16 cellular contexts compared by ENCODE assay signal in genomic region chr4:38060829-38061431, GRCh38.
A peak's percentile ranks its signal among the peaks of the same experiment; 100 is the strongest.
DNase-seq lines count a peak whose midpoint lies in the region; ATAC-seq and TF ChIP-seq lines count a peak whose summit lies in the region.
"Had no signal": no experiment of that assay in that cellular context is flagged by ENCODE, and none has a peak within 500 bp of the region (broad histone marks: within the 10 kb centered on the region; RNA-seq: fewer than 3 reads in every experiment).

No MANE protein-coding gene starts in this region.

- no peaks in the 10 kb centered on the region for H3K27me3 Mint-ChIP-seq in CD8-positive, alpha-beta T cell (ENCODE audit: low read depth)
- no peaks in the 10 kb centered on the region for H3K27me3 Mint-ChIP-seq in naive thymus-derived CD8-positive, alpha-beta T cell
- H3K27me3 Mint-ChIP-seq in Calu3 (ENCODE audit: unreplicated experiment): no peaks in the 10 kb centered on the region
- H3K27me3 Mint-ChIP-seq: activated naive CD8-positive, alpha-beta T cell had no signal

- no peaks in the 10 kb centered on the region for H3K4me1 ChIP-seq in CD8-positive, alpha-beta T cell (ENCODE audit: insufficient read depth, low read length)
- H3K4me1 ChIP-seq in fibroblast of lung (ENCODE audit: control insufficient read depth, extremely low read depth, insufficient read depth, low read length): peaks cover 6% of the 10 kb centered on the region
- H3K4me1 ChIP-seq: prostate gland had no signal

- POLR2A ChIA-PET in CD8-positive, alpha-beta T cell (lab: Charles Lee): no interaction called here
- POLR2A ChIA-PET in naive thymus-derived CD8-positive, alpha-beta T cell (lab: Charles Lee): no interaction called here

- DNase-seq in CD8-positive, alpha-beta T cell: no peak
- DNase-seq in RPMI7951 (ENCODE audit: low read depth) (peak; percentile 46), fibroblast of lung (ENCODE audit: low read depth in 2 of 2) (peak; percentile 34 to 64), Calu3 (no peak), activated T-cell treated with anti-CD3 and anti-CD28 coated beads for 4 hours (no peak)
- DNase-seq in naive thymus-derived CD8-positive, alpha-beta T cell: no peak
- no peak for DNase-seq in activated effector memory CD4-positive, alpha-beta T cell treated with anti-CD3 and anti-CD28 coated beads, Interleukin-2, amount 50 U/mL, for 16 hours
- no peak for DNase-seq in central memory CD4-positive, alpha-beta T cell
- DNase-seq: activated CD8-positive, alpha-beta memory T cell treated with anti-CD3 and anti-CD28 coated beads for 24 hours; effector CD4-positive, alpha-beta T cell; hippocampal formation; NCI-H146; NCI-H526 treated with DMSO at 0.1 percent for 48 hours; stimulated activated CD4-positive, alpha-beta T cell treated with anti-CD3 and anti-CD28 coated beads, Interleukin-1b, Interleukin-23, amount 100 ng/mL, for 48 hours had no signal

- intact Hi-C loops in CD8-positive, alpha-beta T cell (cut with DNase I, micrococcal nuclease): loop anchor here in 1 of 2 experiments (5.0 kb wide), 3 partner anchors 256 to 796 kb away; partner anchors contain the start of gene TLR6
- intact Hi-C loops in Calu3 (cut with micrococcal nuclease; ENCODE audit: unreplicated experiment): loop anchor here (5.0 to 10.0 kb wide), 2 partner anchors 611 to 794 kb away; partner anchors contain the start of gene TLR6

- peaks cover 58% of the 10 kb centered on the region for H3K36me3 Mint-ChIP-seq in CD8-positive, alpha-beta T cell
- H3K36me3 Mint-ChIP-seq in naive thymus-derived CD8-positive, alpha-beta T cell: peaks cover 0 to 41% (median 4%) of the 10 kb centered on the region in 3 donors
- peaks cover 4% of the 10 kb centered on the region for H3K36me3 Mint-ChIP-seq in Calu3 (ENCODE audit: insufficient read depth, unreplicated experiment)

- CTCF ChIA-PET in CD8-positive, alpha-beta T cell (lab: Charles Lee): interaction anchor here (1.2 to 6.0 kb wide), 4 partner anchors 18 to 722 kb away, joined by 4 to 51 read pairs (median 18); partner anchors contain the start of gene TLR10
- CTCF ChIA-PET in Calu3 (lab: Charles Lee): interaction anchor here (0.6 kb wide), 1 partner anchor 88 kb away, joined by 4 read pairs; no protein-coding TSS in a partner anchor

- no peaks in the 10 kb centered on the region for H4K20me1 ChIP-seq in fibroblast of lung (ENCODE audit: control insufficient read depth, extremely low read depth, insufficient read depth, low read length)

- H3K4me1 Mint-ChIP-seq in CD8-positive, alpha-beta T cell (ENCODE audit: low read depth): peaks cover 12% of the 10 kb centered on the region
- H3K4me1 Mint-ChIP-seq in naive thymus-derived CD8-positive, alpha-beta T cell: peaks cover 6 to 14% (median 13%) of the 10 kb centered on the region in 4 donors
- peaks cover 8% of the 10 kb centered on the region for H3K4me1 Mint-ChIP-seq in Calu3 (ENCODE audit: low read depth, unreplicated experiment)

- H3K27ac ChIP-seq in CD8-positive, alpha-beta T cell (ENCODE audit: low read depth, low read length): no peak overlapping the region
- H3K27ac ChIP-seq in fibroblast of lung (ENCODE audit: insufficient read depth, low read length): no peak overlapping the region
- H3K27ac ChIP-seq: prostate gland had no signal

- H3K4me3 Mint-ChIP-seq in CD8-positive, alpha-beta T cell: no peak overlapping the region
- H3K4me3 Mint-ChIP-seq in naive thymus-derived CD8-positive, alpha-beta T cell: no peak overlapping the region
- no peak overlapping the region for H3K4me3 Mint-ChIP-seq in Calu3 (ENCODE audit: low read depth, unreplicated experiment)
- H3K4me3 Mint-ChIP-seq: activated naive CD8-positive, alpha-beta T cell had no signal

- no peaks in the 10 kb centered on the region for H3K9me3 ChIP-seq in CD8-positive, alpha-beta T cell (ENCODE audit: low read length)
- no peaks in the 10 kb centered on the region for H3K9me3 ChIP-seq in fibroblast of lung (ENCODE audit: control insufficient read depth, insufficient read depth, low read depth, low read length)
- H3K9me3 ChIP-seq: prostate gland had no signal

- no peak for ATAC-seq in CD8-positive, alpha-beta T cell
- no peak for ATAC-seq in naive thymus-derived CD8-positive, alpha-beta T cell

- H3K4me3 ChIP-seq in CD8-positive, alpha-beta T cell (ENCODE audit: low read depth, low read length): no peak overlapping the region
- H3K4me3 ChIP-seq in fibroblast of lung (replicated peaks in 1 of 4; ENCODE audit: control extremely low read depth in 1 of 4, insufficient read depth in 1 of 4, low read depth in 3 of 4, low read length in 4 of 4): no peak overlapping the region
- H3K4me3 ChIP-seq: prostate gland had no signal

- H3K36me3 ChIP-seq in CD8-positive, alpha-beta T cell (ENCODE audit: insufficient read depth, low read length): peaks cover 9% of the 10 kb centered on the region
- H3K36me3 ChIP-seq in fibroblast of lung (ENCODE audit: control insufficient read depth, insufficient read depth, low read length): no peaks in the 10 kb centered on the region
- H3K36me3 ChIP-seq: prostate gland had no signal

- no peak overlapping the region for H2AFZ ChIP-seq in fibroblast of lung (ENCODE audit: low read length)

- no peaks in the 10 kb centered on the region for H3K27me3 ChIP-seq in CD8-positive, alpha-beta T cell (ENCODE audit: insufficient read depth, low read length)
- no peaks in the 10 kb centered on the region for H3K27me3 ChIP-seq in fibroblast of lung (ENCODE audit: control insufficient read depth, insufficient read depth, low read length)

- no peak overlapping the region for H3K4me2 ChIP-seq in fibroblast of lung (ENCODE audit: extremely low read depth, insufficient read depth, low read length)

- H3K27ac Mint-ChIP-seq in CD8-positive, alpha-beta T cell: peak overlapping the region; percentile 24
- H3K27ac Mint-ChIP-seq in naive thymus-derived CD8-positive, alpha-beta T cell: peak overlapping the region in 7 of 10 donors; percentile 2 to 91 (median 65)
- no peak overlapping the region for H3K27ac Mint-ChIP-seq in Calu3 (ENCODE audit: unreplicated experiment)
- H3K27ac Mint-ChIP-seq: activated naive CD8-positive, alpha-beta T cell had no signal

- no peak overlapping the region for H3K9ac ChIP-seq in fibroblast of lung (ENCODE audit: insufficient read depth, low read length)

- H3K9me3 Mint-ChIP-seq in CD8-positive, alpha-beta T cell: no peaks in the 10 kb centered on the region
- H3K9me3 Mint-ChIP-seq in naive thymus-derived CD8-positive, alpha-beta T cell: no peaks in the 10 kb centered on the region
- H3K9me3 Mint-ChIP-seq in Calu3 (ENCODE audit: low read depth, unreplicated experiment): no peaks in the 10 kb centered on the region

- no peak for TF ChIP-seq CTCF in CD8-positive, alpha-beta T cell (IDR thresholded peaks at IDR 0.05)
- TF ChIP-seq CTCF in fibroblast of lung (conservative IDR thresholded peaks at IDR 0.05 in 1 of 2, IDR thresholded peaks at IDR 0.05 in 1 of 2; ENCODE audit: low read depth in 1 of 2, low read length in 2 of 2) (no peak), Calu3 (IDR thresholded peaks at IDR 0.05; ENCODE audit: unreplicated experiment) (no peak)

- no peaks in the 10 kb centered on the region for H3K79me2 ChIP-seq in fibroblast of lung (ENCODE audit: control insufficient read depth, insufficient read depth, low read length)

- no TSS peak for BruUV-seq in Calu3 (replicated peaks; lab: Mats Ljungman, UMichigan)

Comparison
In these comparisons a context has a peak if more than half of its experiments do, and no peak if none do; other contexts are left out.
1. DNase-seq: peak in RPMI7951 (single experiment) and fibroblast of lung (2 of 2); none in CD8-positive, alpha-beta T cell (0 of 7), naive thymus-derived CD8-positive, alpha-beta T cell (0 of 10), activated effector memory CD4-positive, alpha-beta T cell treated with anti-CD3 and anti-CD28 coated beads, Interleukin-2, amount 50 U/mL, for 16 hours (single experiment), Calu3 (single experiment), central memory CD4-positive, alpha-beta T cell (single experiment) and activated T-cell treated with anti-CD3 and anti-CD28 coated beads for 4 hours (single experiment).